8 cellular contexts compared by ENCODE assay signal in genomic region chr1:11272544-11272841, GRCh38. TPM values are rescaled to one million over a fixed set of nuclear protein-coding genes. Genes with fewer than 3 reads are reported as not detected.
DNase-seq lines count a peak whose midpoint lies in the region; ATAC-seq and TF ChIP-seq lines count a peak whose summit lies in the region.

No MANE protein-coding gene starts in this region.

- H3K9me3 Mint-ChIP-seq in CD4-positive, alpha-beta T cell: no peaks in the 10 kb centered on the region
- H3K9me3 Mint-ChIP-seq in dendritic cell treated with granulocyte-macrophage colony-stimulating factor and Interleukin-4, amounts not matched to agents 40 ng/mL and 50 ng/mL, for 4 days: no peaks in the 10 kb centered on the region

- H3K9me3 ChIP-seq in CD4-positive, alpha-beta T cell (ENCODE audit: control insufficient read depth, low read length): no peaks in the 10 kb centered on the region
- no peaks in the 10 kb centered on the region for H3K9me3 ChIP-seq in neutrophil

- intact Hi-C loops in CD4-positive, alpha-beta T cell (cut with DNase I, micrococcal nuclease): loop anchor here in 1 of 2 experiments (1.0 to 5.0 kb wide), 4 partner anchors 10 to 535 kb away; partner anchors contain the start of genes CLCN6, EXOSC10, MTHFR and MTOR
- intact Hi-C loops in dendritic cell treated with granulocyte-macrophage colony-stimulating factor and Interleukin-4, amounts not matched to agents 40 ng/mL and 50 ng/mL, for 4 days (cut with micrococcal nuclease): no loop called here

- no peak overlapping the region for H3K27ac ChIP-seq in CD4-positive, alpha-beta T cell (ENCODE audit: low read depth, low read length)
- peak overlapping the region; percentile 93 for H3K27ac ChIP-seq in neutrophil

- H3K27me3 Mint-ChIP-seq in CD4-positive, alpha-beta T cell: no peaks in the 10 kb centered on the region
- no peaks in the 10 kb centered on the region for H3K27me3 Mint-ChIP-seq in dendritic cell treated with granulocyte-macrophage colony-stimulating factor and Interleukin-4, amounts not matched to agents 40 ng/mL and 50 ng/mL, for 4 days

- POLR2A ChIA-PET in CD4-positive, alpha-beta T cell (lab: Charles Lee): interaction anchor here (1.0 to 3.1 kb wide), 6 partner anchors 9 to 23 kb away, joined by 3 to 46 read pairs (median 5); partner anchors contain the start of gene MTOR

- peak overlapping the region; percentile 53 to 100 for H3K4me3 ChIP-seq in neutrophil (ENCODE audit: low read depth in 1 of 2, low read length in 1 of 2)

- CTCF ChIA-PET in CD4-positive, alpha-beta T cell (lab: Charles Lee): interaction anchor here (1.8 to 2.1 kb wide), 2 partner anchors 10 to 370 kb away, joined by 7 to 10 read pairs; partner anchors contain the start of gene MTOR

- peaks cover 14 to 18% of the 10 kb centered on the region in 2 experiments for H3K4me1 ChIP-seq in neutrophil (ENCODE audit: control insufficient read depth in 1 of 2, insufficient read depth in 1 of 2, low read depth in 1 of 2, low read length in 1 of 2)

- H3K27me3 ChIP-seq in CD4-positive, alpha-beta T cell (ENCODE audit: control insufficient read depth, insufficient read depth, low read length): no peaks in the 10 kb centered on the region
- H3K27me3 ChIP-seq in neutrophil: no peaks in the 10 kb centered on the region

- peaks cover 23% of the 10 kb centered on the region for H3K4me1 Mint-ChIP-seq in CD4-positive, alpha-beta T cell (ENCODE audit: low read depth)
- peaks cover 25% of the 10 kb centered on the region for H3K4me1 Mint-ChIP-seq in dendritic cell treated with granulocyte-macrophage colony-stimulating factor and Interleukin-4, amounts not matched to agents 40 ng/mL and 50 ng/mL, for 4 days (ENCODE audit: low read depth)

- peak overlapping the region; percentile 73 for H3K4me3 Mint-ChIP-seq in CD4-positive, alpha-beta T cell
- peak overlapping the region; percentile 34 for H3K4me3 Mint-ChIP-seq in dendritic cell treated with granulocyte-macrophage colony-stimulating factor and Interleukin-4, amounts not matched to agents 40 ng/mL and 50 ng/mL, for 4 days

- ATAC-seq in CD4-positive, alpha-beta T cell (ENCODE audit: poor library complexity): no peak

- H3K27ac Mint-ChIP-seq in CD4-positive, alpha-beta T cell: peak overlapping the region; percentile 43
- no peak overlapping the region for H3K27ac Mint-ChIP-seq in dendritic cell treated with granulocyte-macrophage colony-stimulating factor and Interleukin-4, amounts not matched to agents 40 ng/mL and 50 ng/mL, for 4 days

- peaks cover 30% of the 10 kb centered on the region for H3K36me3 Mint-ChIP-seq in CD4-positive, alpha-beta T cell (ENCODE audit: low read depth)
- H3K36me3 Mint-ChIP-seq in dendritic cell treated with granulocyte-macrophage colony-stimulating factor and Interleukin-4, amounts not matched to agents 40 ng/mL and 50 ng/mL, for 4 days (ENCODE audit: low read depth): peaks cover 24% of the 10 kb centered on the region

- DNase-seq in CD4-positive, alpha-beta T cell: no peak
- DNase-seq in Kasumi-1 (lab: John Stamatoyannopoulos, UW) (peak; percentile 57 to 70), DMS53 treated with DMSO at 0.1 percent for 48 hours (lab: John Stamatoyannopoulos, UW; ENCODE audit: unreplicated experiment) (no peak), NCI-H748 treated with DMSO at 0.1 percent for 48 hours (lab: John Stamatoyannopoulos, UW) (no peak), NCI-H82 treated with DMSO at 0.1 percent for 48 hours (lab: John Stamatoyannopoulos, UW; ENCODE audit: unreplicated experiment) (no peak), medulla oblongata (ENCODE audit: extremely low spot score) (no peak)

- TF ChIP-seq CTCF in CD4-positive, alpha-beta T cell (IDR thresholded peaks at IDR 0.05): no peak
- TF ChIP-seq CTCF in neutrophil (IDR thresholded peaks at IDR 0.05): no peak

- H3K36me3 ChIP-seq in neutrophil: no peaks in the 10 kb centered on the region

RNA-seq across cellular contexts. Expression of gene UBIAD1, which starts 0.5 kb away (rescaled TPM):
- total RNA-seq in CD4-positive, alpha-beta T cell: 10 to 100 TPM; 19.2 to 19.3 TPM

RNA-seq across cellular contexts. Expression of gene MTOR, which starts 10.1 kb away (rescaled TPM):
- 10 to 100 TPM; 27.3 to 28.9 TPM for total RNA-seq in CD4-positive, alpha-beta T cell

Comparison
In these comparisons a context has a peak if more than half of its experiments do, and no peak if none do; other contexts are left out.
1. DNase-seq: peak in Kasumi-1 (2 of 2); none in CD4-positive, alpha-beta T cell (0 of 10), DMS53 treated with DMSO at 0.1 percent for 48 hours (single experiment), NCI-H748 treated with DMSO at 0.1 percent for 48 hours (single experiment), NCI-H82 treated with DMSO at 0.1 percent for 48 hours (single experiment) and medulla oblongata (single experiment).